Comparison of ENCODE assay signal across 8 cellular contexts in the genomic region with DNA sequence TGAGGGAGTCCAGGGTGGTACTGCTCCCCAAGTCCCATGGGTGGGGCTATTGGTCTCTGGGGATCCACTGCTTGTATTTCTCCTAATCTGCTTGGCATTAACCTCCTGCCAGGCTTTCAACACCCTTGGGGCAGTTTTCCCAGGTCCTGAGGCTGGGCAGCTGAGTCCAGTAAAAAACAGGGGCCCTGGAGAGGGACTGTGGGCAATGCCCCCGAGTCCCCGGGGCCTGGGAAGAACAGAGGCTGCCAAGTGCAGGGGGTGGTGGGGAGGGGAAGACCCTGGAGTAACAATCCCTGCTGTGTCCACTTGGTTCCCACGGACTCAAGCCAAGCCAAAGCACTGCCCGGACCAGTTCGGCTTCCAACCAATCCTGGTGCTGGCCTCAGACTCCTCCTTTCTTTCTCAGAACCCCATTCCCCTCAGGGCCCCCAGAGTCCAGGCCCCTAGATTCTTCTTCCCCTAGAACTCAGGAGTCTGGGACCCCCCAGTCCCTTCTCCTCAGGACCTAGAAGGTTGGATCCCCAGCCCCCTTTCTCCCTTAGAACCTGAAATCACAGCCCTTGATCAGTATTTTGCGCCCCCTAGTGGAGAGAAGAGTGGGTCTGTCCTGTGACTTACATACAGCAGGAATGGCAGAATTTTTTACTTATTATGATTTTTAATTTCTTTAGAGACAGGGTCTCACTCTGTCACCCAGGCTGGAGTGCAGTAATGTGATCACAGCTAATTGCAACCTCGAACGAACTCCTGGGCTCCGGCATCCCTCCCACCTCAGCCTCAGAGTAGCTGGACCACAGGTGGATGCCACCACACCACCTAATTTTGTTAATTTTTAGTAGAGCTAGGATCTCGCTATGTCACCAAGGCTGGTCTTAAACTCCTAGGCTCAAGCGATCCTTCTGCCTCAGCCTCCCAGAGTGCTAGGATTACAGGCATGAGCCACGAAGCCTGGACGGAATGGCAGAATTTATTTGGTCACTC. TPM values are rescaled to one million over a fixed set of nuclear protein-coding genes. Genes with fewer than 3 reads are reported as not detected.
DNase-seq lines count a peak whose midpoint lies in the region; ATAC-seq lines count a peak whose summit lies in the region.

No MANE protein-coding gene starts in this region.

- H3K9me3 Mint-ChIP-seq in activated naive CD8-positive, alpha-beta T cell (ENCODE audit: low read depth): no peaks in the 10 kb centered on the region

- peaks cover 5% of the 10 kb centered on the region; the same call in 1 of the 2 replicates for H3K4me1 ChIP-seq in SJCRH30

- no peaks in the 10 kb centered on the region for H3K27me3 ChIP-seq in SJCRH30

- H3K36me3 Mint-ChIP-seq in activated naive CD8-positive, alpha-beta T cell: no peaks in the 10 kb centered on the region

- no peak overlapping the region for H3K27ac Mint-ChIP-seq in activated naive CD8-positive, alpha-beta T cell

- H3K4me3 ChIP-seq in SJCRH30: no peak overlapping the region

- ATAC-seq in HG03469 (IDR thresholded peaks at IDR 0.05; ENCODE audit: unreplicated experiment): no peak
- no peak for ATAC-seq in HG03139 (IDR thresholded peaks at IDR 0.05; ENCODE audit: unreplicated experiment)

- no peaks in the 10 kb centered on the region for H3K36me3 ChIP-seq in SJCRH30

- no peaks in the 10 kb centered on the region for H3K27me3 Mint-ChIP-seq in activated naive CD8-positive, alpha-beta T cell

- peaks cover 22% of the 10 kb centered on the region for H3K4me1 Mint-ChIP-seq in activated naive CD8-positive, alpha-beta T cell (ENCODE audit: low read depth)

- peak; percentile 78 for DNase-seq in EH (ENCODE audit: low read depth)
- peak; percentile 76 for DNase-seq in M059J (ENCODE audit: low read depth)
- DNase-seq in SJCRH30: peak; percentile 77 to 90
- DNase-seq in glomerular visceral epithelial cell (ENCODE audit: extremely low spot score): peak; percentile 73
- DNase-seq in putamen (ENCODE audit: low spot score): peak; percentile 83

- H3K27ac ChIP-seq in SJCRH30: no peak overlapping the region

- H3K9me3 ChIP-seq in SJCRH30 (replicated peaks): no peaks in the 10 kb centered on the region

- H3K4me3 Mint-ChIP-seq in activated naive CD8-positive, alpha-beta T cell: peak overlapping the region; percentile 1

RNA-seq across cellular contexts. Expression of a gene that starts 3.7 kb away (rescaled TPM):
- total RNA-seq in M059J (2014; rRNA removed; shearing (Covaris generic)): 47.6 and 70.6 TPM in 2 replicates
- total RNA-seq in SJCRH30 (2014; rRNA removed; shearing (Covaris generic)): 36.0 and 37.9 TPM in 2 replicates

RNA-seq across cellular contexts. Expression of a gene that starts 5.6 kb away (rescaled TPM):
- not detected in 2 replicates for total RNA-seq in M059J (2014; rRNA removed; shearing (Covaris generic))
- total RNA-seq in SJCRH30 (2014; rRNA removed; shearing (Covaris generic)): not detected in 2 replicates

RNA-seq across cellular contexts. Expression of a gene that starts 9.4 kb away (rescaled TPM):
- total RNA-seq in M059J (2014; rRNA removed; shearing (Covaris generic)): not detected in 2 replicates
- total RNA-seq in SJCRH30 (2014; rRNA removed; shearing (Covaris generic)): 0.20 TPM in 1 of 2 replicates, not detected in the other

RNA-seq across cellular contexts. Expression of a gene that starts 37.1 kb away (rescaled TPM):
- total RNA-seq in M059J (2014; rRNA removed; shearing (Covaris generic)): 1.4 and 5.4 TPM in 2 replicates
- 18.3 and 22.9 TPM in 2 replicates for total RNA-seq in SJCRH30 (2014; rRNA removed; shearing (Covaris generic))

RNA-seq across cellular contexts. Expression of a gene that starts 45.9 kb away (rescaled TPM):
- 1.6 and 3.5 TPM in 2 replicates for total RNA-seq in M059J (2014; rRNA removed; shearing (Covaris generic))
- total RNA-seq in SJCRH30 (2014; rRNA removed; shearing (Covaris generic)): 4.5 and 6.5 TPM in 2 replicates
